Comparison of ENCODE assay signal across 1 cellular context in genomic region chr12:65649126-65649525, GRCh38.
TF ChIP-seq lines count a peak whose summit lies in the region.

No MANE protein-coding gene starts in this region.

TF ChIP-seq in SK-N-SH, 30 proteins besides CTCF, POLR2A, EP300 and RAD21 (continued from another document):
- TF ChIP-seq CHD2 (IDR thresholded peaks at IDR 0.05; ENCODE audit: low read length, partially characterized antibody) (no peak), FOSL2 (IDR thresholded peaks at IDR 0.05; ENCODE audit: borderline replicate concordance, low read depth) (peak; percentile 99), MXI1 (IDR thresholded peaks at IDR 0.05; ENCODE audit: low read depth, low read length) (no peak), USF2 (IDR thresholded peaks at IDR 0.05; ENCODE audit: borderline replicate concordance, low read depth, low read length) (no peak), MAX (IDR thresholded peaks at IDR 0.05; ENCODE audit: low read depth) (peak; percentile 85), FOXM1 (IDR thresholded peaks at IDR 0.05; ENCODE audit: low read depth) (peak; percentile 96), GABPA (IDR thresholded peaks at IDR 0.05; ENCODE audit: low read depth) (no peak; the same call in 1 of the 2 replicates), TEAD4 (IDR thresholded peaks at IDR 0.05; ENCODE audit: borderline replicate concordance, insufficient read depth) (peak; percentile 77; the same call in 1 of the 2 replicates), USF1 (IDR thresholded peaks at IDR 0.05; ENCODE audit: borderline replicate concordance, low read depth) (no peak), IRF3 (IDR thresholded peaks at IDR 0.05; ENCODE audit: low read depth, low read length) (no peak), SMC3 (IDR thresholded peaks at IDR 0.05; ENCODE audit: low read depth, low read length) (no peak), RXRA (IDR thresholded peaks at IDR 0.05; ENCODE audit: borderline replicate concordance, low read depth) (peak; percentile 93), ELF1 (IDR thresholded peaks at IDR 0.05) (no peak; the same call in 1 of the 2 replicates), YY1 (IDR thresholded peaks at IDR 0.05; ENCODE audit: low read depth) (no peak), POLR2AphosphoS5 (IDR thresholded peaks at IDR 0.05; ENCODE audit: low read depth, low read length) (peak; percentile 91), MEF2A (IDR thresholded peaks at IDR 0.05; ENCODE audit: borderline replicate concordance, low read depth) (peak; percentile 81; the same call in 1 of the 2 replicates), NFIC (IDR thresholded peaks at IDR 0.05; ENCODE audit: borderline replicate concordance) (peak; percentile 98), PBX3 (IDR thresholded peaks at IDR 0.05) (peak; percentile 96), GATA2 (CRISPR knock-in tag; IDR thresholded peaks at IDR 0.05) (no peak), TCF12 (IDR thresholded peaks at IDR 0.05) (peak; percentile 97), TAF1 (IDR thresholded peaks at IDR 0.05; ENCODE audit: borderline replicate concordance, low read depth, low read length) (peak; percentile 16; the same call in 1 of the 2 replicates), RFX5 (IDR thresholded peaks at IDR 0.05; ENCODE audit: low read length) (no peak)
